Comparison of ENCODE assay signal across 8 cellular contexts in genomic region chr20:17898548-17898994, GRCh38.
A peak's percentile ranks its signal among the peaks of the same experiment; 100 is the strongest.
DNase-seq lines count a peak whose midpoint lies in the region; ATAC-seq and TF ChIP-seq lines count a peak whose summit lies in the region.

No MANE protein-coding gene starts in this region.

- no peaks in the 10 kb centered on the region for H3K36me3 ChIP-seq in H7 (replicated peaks; ENCODE audit: control insufficient read depth, insufficient read depth, low read length)

- peak; percentile 95 for TF ChIP-seq CTCF in endothelial cell (IDR thresholded peaks at IDR 0.05; ENCODE audit: unreplicated experiment)

- no peak overlapping the region for H3K27ac Mint-ChIP-seq in endothelial cell (ENCODE audit: unreplicated experiment)

- DNase-seq in C1 segment of cervical spinal cord (lab: John Stamatoyannopoulos, UW) (peak in 8 of 14 donors; percentile 19 to 57 (median 34)), H7 (peak; percentile 74), NCI-H82 treated with DMSO at 0.1 percent for 48 hours (lab: John Stamatoyannopoulos, UW; ENCODE audit: unreplicated experiment) (peak; percentile 20), endothelial cell (ENCODE audit: low spot score) (peak; percentile 70), myocyte (ENCODE audit: low read depth) (peak; percentile 79)
- DNase-seq in activated CD8-positive, alpha-beta memory T cell treated with anti-CD3 and anti-CD28 coated beads for 4 hours (ENCODE audit: low read depth in 2 of 2), result peak; percentile 26 to 39
- peak; percentile 32 to 48 for DNase-seq in stimulated activated CD8-positive, alpha-beta memory T cell treated with anti-CD3 and anti-CD28 coated beads, Interleukin-7, amount 100 ng/mL, for 4 hours (ENCODE audit: low read depth in 2 of 2)

- no peaks in the 10 kb centered on the region for H3K9me3 Mint-ChIP-seq in endothelial cell (ENCODE audit: unreplicated experiment)

- H3K36me3 Mint-ChIP-seq in endothelial cell (ENCODE audit: low read depth, unreplicated experiment), result no peaks in the 10 kb centered on the region

- H3K4me3 ChIP-seq in H7 (ENCODE audit: insufficient read depth, low read depth, low read length), result no peak overlapping the region

- H3K4me1 Mint-ChIP-seq in endothelial cell (ENCODE audit: unreplicated experiment), result peaks cover 23% of the 10 kb centered on the region

- no peak for ATAC-seq in HG02970 (IDR thresholded peaks at IDR 0.05; ENCODE audit: low FRiP score, unreplicated experiment)

- no peak overlapping the region for H3K4me3 Mint-ChIP-seq in endothelial cell (ENCODE audit: unreplicated experiment)

- peaks cover 3% of the 10 kb centered on the region for H3K27me3 Mint-ChIP-seq in endothelial cell (ENCODE audit: unreplicated experiment)

- H3K27me3 ChIP-seq in H7 (ENCODE audit: control insufficient read depth, insufficient read depth, low read length), result no peaks in the 10 kb centered on the region

Comparison
In these comparisons a context has a peak if more than half of its experiments do, and no peak if none do; other contexts are left out.
1. DNase-seq: peak in every context shown above with its lines; median percentile 79 in myocyte; 74 in H7; 70 in endothelial cell; 40 in stimulated activated CD8-positive, alpha-beta memory T cell treated with anti-CD3 and anti-CD28 coated beads, Interleukin-7, amount 100 ng/mL, for 4 hours; 34 in C1 segment of cervical spinal cord; 32 in activated CD8-positive, alpha-beta memory T cell treated with anti-CD3 and anti-CD28 coated beads for 4 hours; 20 in NCI-H82 treated with DMSO at 0.1 percent for 48 hours.